2 cellular contexts compared by ENCODE assay signal in genomic region chr1:218829143-218829542, GRCh38.
TF ChIP-seq lines count a peak whose summit lies in the region.

No MANE protein-coding gene starts in this region.

TF ChIP-seq in A549, 52 proteins besides CTCF, POLR2A, EP300 and RAD21:
- TF ChIP-seq ZNF302 (CRISPR knock-in tag; IDR thresholded peaks at IDR 0.05) (no peak), JUNB (IDR thresholded peaks at IDR 0.05) (no peak), GATA3 (IDR thresholded peaks at IDR 0.05; ENCODE audit: borderline replicate concordance) (no peak), TFCP2L1 (CRISPR knock-in tag; IDR thresholded peaks at IDR 0.05) (no peak), SREBF2 (IDR thresholded peaks at IDR 0.05) (no peak), TP53 (CRISPR knock-in tag; IDR thresholded peaks at IDR 0.05) (no peak), ZC3H11A (IDR thresholded peaks at IDR 0.05) (no peak), HES2 (IDR thresholded peaks at IDR 0.05) (no peak), NR3C1 (IDR thresholded peaks at IDR 0.05) (no peak), ELK1 (IDR thresholded peaks at IDR 0.05; ENCODE audit: low read depth, low read length) (no peak), POLR2AphosphoS2 (conservative IDR thresholded peaks at IDR 0.05; ENCODE audit: low read length) (no peak), CBX2 (IDR thresholded peaks at IDR 0.05; ENCODE audit: borderline replicate concordance, low read depth) (no peak)
- TF ChIP-seq, protein P1, sequence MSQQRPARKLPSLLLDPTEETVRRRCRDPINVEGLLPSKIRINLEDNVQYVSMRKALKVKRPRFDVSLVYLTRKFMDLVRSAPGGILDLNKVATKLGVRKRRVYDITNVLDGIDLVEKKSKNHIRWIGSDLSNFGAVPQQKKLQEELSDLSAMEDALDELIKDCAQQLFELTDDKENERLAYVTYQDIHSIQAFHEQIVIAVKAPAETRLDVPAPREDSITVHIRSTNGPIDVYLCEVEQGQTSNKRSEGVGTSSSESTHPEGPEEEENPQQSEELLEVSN (IDR thresholded peaks at IDR 0.05; ENCODE audit: borderline replicate concordance, low read depth): no peak
- TF ChIP-seq, protein P2, sequence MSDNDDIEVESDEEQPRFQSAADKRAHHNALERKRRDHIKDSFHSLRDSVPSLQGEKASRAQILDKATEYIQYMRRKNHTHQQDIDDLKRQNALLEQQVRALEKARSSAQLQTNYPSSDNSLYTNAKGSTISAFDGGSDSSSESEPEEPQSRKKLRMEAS (IDR thresholded peaks at IDR 0.05): no peak

TF ChIP-seq in IMR-90, 13 proteins besides CTCF, POLR2A, EP300 and RAD21:
- TF ChIP-seq SMC3 (IDR thresholded peaks at IDR 0.05; ENCODE audit: low read depth, low read length) (no peak), MXI1 (IDR thresholded peaks at IDR 0.05; ENCODE audit: borderline replicate concordance, low read depth, low read length) (no peak), RCOR1 (IDR thresholded peaks at IDR 0.05; ENCODE audit: insufficient replicate concordance, low read length) (no peak), MAFK (IDR thresholded peaks at IDR 0.05; ENCODE audit: low read depth, low read length) (no peak), BHLHE40 (IDR thresholded peaks at IDR 0.05; ENCODE audit: low read depth, low read length) (no peak), CEBPB (IDR thresholded peaks at IDR 0.05; ENCODE audit: low read depth, low read length) (no peak), ELK1 (IDR thresholded peaks at IDR 0.05; ENCODE audit: borderline replicate concordance, low read depth, low read length) (no peak), NFE2L2 (IDR thresholded peaks at IDR 0.05; ENCODE audit: low read depth, low read length) (no peak), RFX5 (IDR thresholded peaks at IDR 0.05; ENCODE audit: low read depth, low read length) (no peak), MAZ (IDR thresholded peaks at IDR 0.05; ENCODE audit: borderline replicate concordance, low read depth, low read length) (no peak), USF2 (IDR thresholded peaks at IDR 0.05; ENCODE audit: low read depth, low read length) (no peak), CHD1 (IDR thresholded peaks at IDR 0.05; ENCODE audit: low read depth, low read length) (no peak), FOS (IDR thresholded peaks at IDR 0.05; ENCODE audit: low read depth, low read length) (no peak)
